ENCODE assay signal across 8 cellular contexts in genomic region chr16:2214721-2214970, GRCh38. TPM values are rescaled to one million over a fixed set of nuclear protein-coding genes. Genes with fewer than 3 reads are reported as not detected.
DNase-seq lines count a peak whose midpoint lies in the region; ATAC-seq and TF ChIP-seq lines count a peak whose summit lies in the region.

TSS of gene PGP (minus strand) at chr16:2214840. CDS start at chr16:2214777, 63 bp downstream.

- no peak for TF ChIP-seq CTCF in choroid plexus epithelial cell (conservative IDR thresholded peaks at IDR 0.05; ENCODE audit: low read depth, low read length)

- peak within 1 kb of the TSS; percentile 82 for H3K18ac ChIP-seq in mesendoderm (ENCODE audit: low read length)

- H3K56ac ChIP-seq in mesendoderm (ENCODE audit: low read length) = peak within 1 kb of the TSS; percentile 99

- peak within 1 kb of the TSS; percentile 92 for H3K27ac ChIP-seq in ACC112 (ENCODE audit: low read depth, low read length)
- peak within 1 kb of the TSS; percentile 91 for H3K27ac ChIP-seq in mesendoderm (ENCODE audit: low read depth, low read length)
- peak within 1 kb of the TSS; percentile 70 for H3K27ac ChIP-seq in urinary bladder (ENCODE audit: low read depth)

- peaks cover 25% of the 10 kb centered on the region for H3K79me2 ChIP-seq in ACC112 (ENCODE audit: control insufficient read depth, insufficient read depth, low read length, unreplicated experiment)
- peaks cover 24% of the 10 kb centered on the region for H3K79me2 ChIP-seq in mesendoderm (ENCODE audit: control insufficient read depth, insufficient read depth, low read length)

- DNase-seq in Jurkat, Clone E6-1 (ENCODE audit: low read depth, low spot score) = no peak
- DNase-seq in choroid plexus epithelial cell (ENCODE audit: low read depth) (no peak), mesendoderm (no peak), DMS114 treated with DMSO at 0.1 percent for 48 hours (lab: John Stamatoyannopoulos, UW; ENCODE audit: unreplicated experiment) (no peak), islet precursor cell (no peak)

- H3K4me2 ChIP-seq in mesendoderm (ENCODE audit: low read length) = peak within 1 kb of the TSS; percentile 85

- H3K79me1 ChIP-seq in mesendoderm (ENCODE audit: low read length) = peaks cover 12% of the 10 kb centered on the region

- ATAC-seq in GM19468 (IDR thresholded peaks at IDR 0.05; ENCODE audit: extremely low read depth, unreplicated experiment) = peak; percentile 69

- H4K5ac ChIP-seq in mesendoderm (ENCODE audit: low read length) = peak within 1 kb of the TSS; percentile 71

- H3K27me3 ChIP-seq in ACC112 (ENCODE audit: insufficient read depth, low read length) (no peaks in the 10 kb centered on the region), mesendoderm (ENCODE audit: insufficient read depth, low read length, poor library complexity) (no peaks in the 10 kb centered on the region)

- H2BK15ac ChIP-seq in mesendoderm (replicated peaks; ENCODE audit: low read depth) = no peak within 1 kb of the TSS

- peaks cover 5% of the 10 kb centered on the region; the same call in 1 of the 2 replicates for H3K36me3 ChIP-seq in ACC112 (ENCODE audit: insufficient read depth, low read length)
- peaks cover 3% of the 10 kb centered on the region for H3K36me3 ChIP-seq in mesendoderm (ENCODE audit: control insufficient read depth, insufficient read depth, low read length)
- no peaks in the 10 kb centered on the region for H3K36me3 ChIP-seq in urinary bladder (ENCODE audit: insufficient read depth)

- H3K4me3 ChIP-seq in ACC112 (ENCODE audit: low read depth, low read length) (peak within 1 kb of the TSS; percentile 99), choroid plexus epithelial cell (ENCODE audit: low read depth, low read length) (peak within 1 kb of the TSS; percentile 82), mesendoderm (ENCODE audit: low read length) (peak within 1 kb of the TSS; percentile 95), urinary bladder (ENCODE audit: low read depth, low read length) (peak within 1 kb of the TSS; percentile 68)
- peak within 1 kb of the TSS; percentile 92 for H3K4me3 ChIP-seq in Jurkat, Clone E6-1 (ENCODE audit: low read length)

- peak within 1 kb of the TSS; percentile 96 for H2BK5ac ChIP-seq in mesendoderm (ENCODE audit: low read length)

- H3K23ac ChIP-seq in mesendoderm (ENCODE audit: low read length) = no peak within 1 kb of the TSS

- H3K9ac ChIP-seq in mesendoderm (ENCODE audit: low read length) = peak within 1 kb of the TSS; percentile 100

- H3K4me1 ChIP-seq in ACC112 (ENCODE audit: control insufficient read depth, insufficient read depth, low read length, unreplicated experiment) (peaks cover 15% of the 10 kb centered on the region), mesendoderm (ENCODE audit: control insufficient read depth, low read depth, low read length) (peaks cover 3% of the 10 kb centered on the region), urinary bladder (ENCODE audit: insufficient read depth) (no peaks in the 10 kb centered on the region)

- no peak within 1 kb of the TSS for H4K8ac ChIP-seq in mesendoderm (ENCODE audit: low read depth, low read length)

- WGBS in mesendoderm (ENCODE audit: extremely low coverage, insufficient coverage, low lambda C conversion rate) = no CpG with 5 or more reads among the region's 47 CpGs
- WGBS in urinary bladder = 1% methylated on average over 47 of the region's 47 CpGs

- H2AFZ ChIP-seq in ACC112 (ENCODE audit: low read length, unreplicated experiment) = peak within 1 kb of the TSS; percentile 77

- peak within 1 kb of the TSS; percentile 97 for H3K4ac ChIP-seq in mesendoderm (ENCODE audit: low read depth, low read length)

- H2AK5ac ChIP-seq in mesendoderm (ENCODE audit: low read length) = peak within 1 kb of the TSS; percentile 78

- H2BK120ac ChIP-seq in mesendoderm (ENCODE audit: low read depth, low read length) = no peak within 1 kb of the TSS

RNA-seq across cellular contexts. Expression of gene PGP, which starts in this region (rescaled TPM):
- 33.2 TPM for polyA plus RNA-seq in Jurkat, Clone E6-1 (2012; ENCODE audit: insufficient read depth, insufficient read length)
- polyA plus RNA-seq in mesendoderm (2013, experiment 1 of 2) = 32.9 TPM
- polyA plus RNA-seq in mesendoderm (2013, experiment 2 of 2) = 32.1 TPM
- 4.8 TPM for total RNA-seq in urinary bladder
- 10.5 TPM for polyA plus RNA-seq in urinary bladder
